ENCODE assay signal across 17 cellular contexts in genomic region chr3:193768069-193768391, GRCh38.
DNase-seq lines count a peak whose midpoint lies in the region; ATAC-seq, FAIRE-seq and TF ChIP-seq lines count a peak whose summit lies in the region.
"Had no signal": no experiment of that assay in that cellular context is flagged by ENCODE, and none has a peak within 500 bp of the region (broad histone marks: within the 10 kb centered on the region; RNA-seq: fewer than 3 reads in every experiment).

No MANE protein-coding gene starts in this region.

- peaks cover 66% of the 10 kb centered on the region for H3K27me3 Mint-ChIP-seq in astrocyte (ENCODE audit: low read depth, unreplicated experiment)
- H3K27me3 Mint-ChIP-seq: activated B cell treated with CpG ODN at 0.5 μM for 24 hours; activated naive CD8-positive, alpha-beta T cell treated with anti-CD3 and anti-CD28 coated beads for 36 hours had no signal

- no peak overlapping the region for H3K27ac ChIP-seq in astrocyte (ENCODE audit: low read depth, low read length)
- H3K27ac ChIP-seq in left lung, result no peak overlapping the region
- H3K27ac ChIP-seq: esophagus squamous epithelium, parathyroid adenoma had no signal

- peaks cover 4% of the 10 kb centered on the region for H3K4me1 Mint-ChIP-seq in astrocyte (ENCODE audit: low read depth, unreplicated experiment)
- H3K4me1 Mint-ChIP-seq: activated B cell treated with CpG ODN at 0.5 μM for 24 hours; activated naive CD8-positive, alpha-beta T cell treated with anti-CD3 and anti-CD28 coated beads for 36 hours had no signal

- TF ChIP-seq CTCF in astrocyte (IDR thresholded peaks at IDR 0.05; ENCODE audit: insufficient read depth, low read depth, low read length) (no peak), left lung (IDR thresholded peaks at IDR 0.05) (no peak)

- H3K9ac ChIP-seq in astrocyte (ENCODE audit: low read length), result no peak overlapping the region
- H3K9ac ChIP-seq: parathyroid adenoma had no signal

- H3K4me1 ChIP-seq in astrocyte (ENCODE audit: insufficient read depth, low read length), result peaks cover 9% of the 10 kb centered on the region
- no peaks in the 10 kb centered on the region for H3K4me1 ChIP-seq in left lung

- H2AFZ ChIP-seq in astrocyte (ENCODE audit: low read depth, low read length), result no peak overlapping the region
- H2AFZ ChIP-seq: parathyroid adenoma had no signal

- no peaks in the 10 kb centered on the region for H4K20me1 ChIP-seq in astrocyte (ENCODE audit: insufficient read depth, low read length)

- H3K9me3 ChIP-seq in astrocyte (ENCODE audit: insufficient read depth, low read depth, low read length) (no peaks in the 10 kb centered on the region), left lung (no peaks in the 10 kb centered on the region)
- H3K9me3 ChIP-seq: esophagus squamous epithelium had no signal

- H3K27me3 ChIP-seq in astrocyte (ENCODE audit: insufficient read depth, low read length) (peaks cover 14% of the 10 kb centered on the region), left lung (no peaks in the 10 kb centered on the region)

- intact Hi-C loops in left lung (cut with DNase I) (no loop called here), left colon (cut with DNase I, micrococcal nuclease) (no loop called here)

- ATAC-seq in left lung, result peak; percentile 73
- ATAC-seq in GM21528 (IDR thresholded peaks at IDR 0.05; ENCODE audit: low FRiP score, unreplicated experiment), result no peak
- no peak for ATAC-seq in left colon
- no peak for ATAC-seq in activated CD4-positive, CD25-positive, alpha-beta regulatory T cell treated with anti-CD3 and anti-CD28 coated beads, Interleukin-2, amount 50 U/mL, for 24 hours

- no peaks in the 10 kb centered on the region for H3K36me3 Mint-ChIP-seq in astrocyte (ENCODE audit: low read depth, unreplicated experiment)
- H3K36me3 Mint-ChIP-seq: activated naive CD8-positive, alpha-beta T cell treated with anti-CD3 and anti-CD28 coated beads for 36 hours; mesothelial cell of epicardium had no signal

- no peaks in the 10 kb centered on the region for H3K79me2 ChIP-seq in astrocyte (ENCODE audit: insufficient read depth, low read length)
- H3K79me2 ChIP-seq: parathyroid adenoma had no signal

- no peaks in the 10 kb centered on the region for H3K36me3 ChIP-seq in astrocyte (ENCODE audit: insufficient read depth, low read length)
- no peaks in the 10 kb centered on the region for H3K36me3 ChIP-seq in left lung
- H3K36me3 ChIP-seq: esophagus squamous epithelium had no signal

- peaks cover 13% of the 10 kb centered on the region for H3K9me3 Mint-ChIP-seq in astrocyte (ENCODE audit: unreplicated experiment)
- H3K9me3 Mint-ChIP-seq: activated B cell treated with CpG ODN at 0.5 μM for 24 hours; activated naive CD8-positive, alpha-beta T cell treated with anti-CD3 and anti-CD28 coated beads for 36 hours had no signal

- H3K4me3 ChIP-seq in astrocyte (ENCODE audit: insufficient read depth, low read depth, low read length) (no peak overlapping the region), left lung (no peak overlapping the region)
- H3K4me3 ChIP-seq: esophagus squamous epithelium had no signal

- peak overlapping the region; percentile 24 for H3K4me2 ChIP-seq in astrocyte (ENCODE audit: low read length)

- no peak overlapping the region for H3K4me3 Mint-ChIP-seq in astrocyte (ENCODE audit: unreplicated experiment)
- H3K4me3 Mint-ChIP-seq: activated B cell treated with CpG ODN at 0.5 μM for 24 hours; activated naive CD8-positive, alpha-beta T cell treated with anti-CD3 and anti-CD28 coated beads for 36 hours; mesothelial cell of epicardium had no signal

- H3K27ac Mint-ChIP-seq in astrocyte (ENCODE audit: unreplicated experiment), result no peak overlapping the region
- H3K27ac Mint-ChIP-seq: activated B cell treated with CpG ODN at 0.5 μM for 24 hours; activated naive CD8-positive, alpha-beta T cell treated with anti-CD3 and anti-CD28 coated beads for 36 hours; mesothelial cell of epicardium had no signal

- FAIRE-seq in astrocyte (lab: Jason Lieb, UNC), result no peak
- FAIRE-seq: colon had no signal

- DNase-seq in AG08395 (ENCODE audit: low spot score) (peak; percentile 37), HS-5 (ENCODE audit: low read depth) (peak; percentile 58), astrocyte (ENCODE audit: low read depth) (peak; percentile 79), left lung (no peak), left colon (no peak), iPS-NIHi11 (ENCODE audit: low spot score) (no peak)
- DNase-seq: activated B cell treated with CpG ODN at 0.5 μM for 24 hours; activated naive CD8-positive, alpha-beta T cell treated with anti-CD3 and anti-CD28 coated beads for 36 hours; DMS79; esophagus squamous epithelium; NCI-H446 treated with DMSO at 0.1 percent for 48 hours; T-helper 1 cell had no signal

Comparison
In these comparisons a context has a peak if more than half of its experiments do, and no peak if none do; other contexts are left out.
1. DNase-seq: peak in AG08395 (single experiment), HS-5 (single experiment) and astrocyte (single experiment); none in left lung (0 of 2), left colon (0 of 2) and iPS-NIHi11 (single experiment).